Comparison of ENCODE assay signal across 14 cellular contexts in genomic region chr22:39448205-39449054, GRCh38. TPM values are rescaled to one million over a fixed set of nuclear protein-coding genes. Genes with fewer than 3 reads are reported as not detected.
DNase-seq lines count a peak whose midpoint lies in the region; ATAC-seq and TF ChIP-seq lines count a peak whose summit lies in the region.
"Had no signal": no experiment of that assay in that cellular context is flagged by ENCODE, and none has a peak within 500 bp of the region (broad histone marks: within the 10 kb centered on the region; RNA-seq: fewer than 3 reads in every experiment).

No MANE protein-coding gene starts in this region.

- no peak for DNase-seq in activated naive CD4-positive, alpha-beta T cell treated with anti-CD3 and anti-CD28 coated beads, Interleukin-2, amount 10 ng/mL, durations not matched to agents 7 days and 5 days
- DNase-seq in activated naive CD4-positive, alpha-beta T cell treated with anti-CD3 and anti-CD28 coated beads, Interleukin-2, amount 50 U/mL, for 16 hours, result no peak
- peak; percentile 48 for DNase-seq in OCI-LY7 (ENCODE audit: low spot score)
- no peak for DNase-seq in left colon
- DNase-seq in upper lobe of right lung, result no peak
- no peak for DNase-seq in CD4-positive, alpha-beta T cell
- DNase-seq: ACHN; body of pancreas; effector memory CD8-positive, alpha-beta T cell; HFFc6; left ventricle myocardium inferior; occipital lobe had no signal

- H3K9me2 ChIP-seq in OCI-LY7 (ENCODE audit: insufficient read depth, low read length), result no peaks in the 10 kb centered on the region

- TF ChIP-seq CTCF in OCI-LY7 (conservative IDR thresholded peaks at IDR 0.05; ENCODE audit: low read length) (no peak), upper lobe of right lung (IDR thresholded peaks at IDR 0.05) (no peak)
- TF ChIP-seq CTCF in CD4-positive, alpha-beta T cell (IDR thresholded peaks at IDR 0.05), result no peak

- no peaks in the 10 kb centered on the region for H3K27me3 ChIP-seq in upper lobe of right lung
- H3K27me3 ChIP-seq in CD4-positive, alpha-beta T cell (ENCODE audit: control insufficient read depth, insufficient read depth, low read length), result no peaks in the 10 kb centered on the region
- H3K27me3 ChIP-seq: body of pancreas had no signal

- H3K4me2 ChIP-seq in OCI-LY7 (ENCODE audit: low read length), result peak overlapping the region; percentile 75

- no peaks in the 10 kb centered on the region for H3K9me3 ChIP-seq in OCI-LY7 (ENCODE audit: low read length)
- no peaks in the 10 kb centered on the region for H3K9me3 ChIP-seq in upper lobe of right lung
- H3K9me3 ChIP-seq in CD4-positive, alpha-beta T cell (ENCODE audit: control insufficient read depth, low read length), result no peaks in the 10 kb centered on the region
- H3K9me3 ChIP-seq: body of pancreas, left ventricle myocardium inferior had no signal

- peaks cover 98% of the 10 kb centered on the region for H3K4me1 ChIP-seq in OCI-LY7 (ENCODE audit: insufficient read depth, low read length, poor library complexity, severe bottlenecking)
- H3K4me1 ChIP-seq in upper lobe of right lung, result no peaks in the 10 kb centered on the region
- H3K4me1 ChIP-seq: body of pancreas had no signal

- peaks cover 74% of the 10 kb centered on the region for H3K4me1 Mint-ChIP-seq in activated naive CD4-positive, alpha-beta T cell treated with anti-CD3 and anti-CD28 coated beads, Interleukin-2, amount 10 ng/mL, durations not matched to agents 7 days and 5 days
- peaks cover 23% of the 10 kb centered on the region for H3K4me1 Mint-ChIP-seq in CD4-positive, alpha-beta T cell (ENCODE audit: low read depth)

- no peaks in the 10 kb centered on the region for H4K20me1 ChIP-seq in OCI-LY7 (ENCODE audit: insufficient read depth, low read length)

- no peaks in the 10 kb centered on the region for H3K9me3 Mint-ChIP-seq in activated naive CD4-positive, alpha-beta T cell treated with anti-CD3 and anti-CD28 coated beads, Interleukin-2, amount 10 ng/mL, durations not matched to agents 7 days and 5 days
- H3K9me3 Mint-ChIP-seq in CD4-positive, alpha-beta T cell, result no peaks in the 10 kb centered on the region
- H3K9me3 Mint-ChIP-seq: effector memory CD8-positive, alpha-beta T cell; HFFc6 had no signal

- peak overlapping the region; percentile 87 for H3K27ac Mint-ChIP-seq in activated naive CD4-positive, alpha-beta T cell treated with anti-CD3 and anti-CD28 coated beads, Interleukin-2, amount 10 ng/mL, durations not matched to agents 7 days and 5 days
- no peak overlapping the region for H3K27ac Mint-ChIP-seq in CD4-positive, alpha-beta T cell
- H3K27ac Mint-ChIP-seq: effector memory CD8-positive, alpha-beta T cell; HFFc6 had no signal

- POLR2A ChIA-PET in OCI-LY7 (lab: Charles Lee), result interaction anchor here (0.6 to 1.9 kb wide), 7 partner anchors 10 to 1790 kb away, joined by 3 to 10 read pairs (median 4); partner anchors contain the start of gene PDXP
- POLR2A ChIA-PET in CD4-positive, alpha-beta T cell (lab: Charles Lee), result interaction anchor here (2.2 kb wide), 1 partner anchor 36 kb away, joined by 13 read pairs; no protein-coding TSS in a partner anchor

- peaks cover 10% of the 10 kb centered on the region for H3K27me3 Mint-ChIP-seq in activated naive CD4-positive, alpha-beta T cell treated with anti-CD3 and anti-CD28 coated beads, Interleukin-2, amount 10 ng/mL, durations not matched to agents 7 days and 5 days
- no peaks in the 10 kb centered on the region for H3K27me3 Mint-ChIP-seq in CD4-positive, alpha-beta T cell

- H3K36me3 Mint-ChIP-seq in activated naive CD4-positive, alpha-beta T cell treated with anti-CD3 and anti-CD28 coated beads, Interleukin-2, amount 10 ng/mL, durations not matched to agents 7 days and 5 days, result peaks cover 21% of the 10 kb centered on the region
- H3K36me3 Mint-ChIP-seq in CD4-positive, alpha-beta T cell (ENCODE audit: low read depth), result no peaks in the 10 kb centered on the region

- H3K4me3 ChIP-seq in OCI-LY7 (ENCODE audit: low read depth, low read length, poor library complexity, severe bottlenecking) (peak overlapping the region; percentile 74), upper lobe of right lung (no peak overlapping the region)
- H3K4me3 ChIP-seq: body of pancreas, left ventricle myocardium inferior had no signal

- H2AFZ ChIP-seq in OCI-LY7 (ENCODE audit: low read length), result no peak overlapping the region

- H3K79me2 ChIP-seq in OCI-LY7 (ENCODE audit: insufficient read depth, low read depth, low read length), result peaks cover 54% of the 10 kb centered on the region

- H3K4me3 Mint-ChIP-seq in activated naive CD4-positive, alpha-beta T cell treated with anti-CD3 and anti-CD28 coated beads, Interleukin-2, amount 10 ng/mL, durations not matched to agents 7 days and 5 days, result peak overlapping the region; percentile 88
- no peak overlapping the region for H3K4me3 Mint-ChIP-seq in CD4-positive, alpha-beta T cell
- H3K4me3 Mint-ChIP-seq: effector memory CD8-positive, alpha-beta T cell; HFFc6 had no signal

- CTCF ChIA-PET in activated naive CD4-positive, alpha-beta T cell treated with anti-CD3 and anti-CD28 coated beads, Interleukin-2, amount 10 ng/mL, durations not matched to agents 7 days and 5 days (lab: Charles Lee), result interaction anchor here (2.5 kb wide), 1 partner anchor 12 kb away, joined by 10 read pairs; no protein-coding TSS in a partner anchor
- CTCF ChIA-PET in OCI-LY7 (lab: Charles Lee; ENCODE audit: unreplicated experiment), result interaction anchor here (0.6 kb wide), 1 partner anchor 81 kb away, joined by 4 read pairs; no protein-coding TSS in a partner anchor
- CTCF ChIA-PET in CD4-positive, alpha-beta T cell (lab: Charles Lee), result interaction anchor here (0.7 to 2.2 kb wide), 2 partner anchors 49 to 445 kb away, joined by 4 to 8 read pairs; partner anchors contain the start of gene TAB1

- peak; percentile 35 for ATAC-seq in left colon
- ATAC-seq in upper lobe of right lung, result peak; percentile 83
- no peak for ATAC-seq in HG03139 (IDR thresholded peaks at IDR 0.05; ENCODE audit: unreplicated experiment)
- ATAC-seq in CD4-positive, alpha-beta T cell (ENCODE audit: poor library complexity), result no peak
- ATAC-seq in HG02642 (IDR thresholded peaks at IDR 0.05; ENCODE audit: poor library complexity, unreplicated experiment), result no peak
- ATAC-seq: body of pancreas; effector memory CD8-positive, alpha-beta T cell had no signal

- H3K27ac ChIP-seq in OCI-LY7 (ENCODE audit: low read depth, low read length, poor library complexity, severe bottlenecking), result peak overlapping the region; percentile 96
- H3K27ac ChIP-seq in upper lobe of right lung, result no peak overlapping the region
- H3K27ac ChIP-seq in CD4-positive, alpha-beta T cell (ENCODE audit: low read depth, low read length), result no peak overlapping the region
- H3K27ac ChIP-seq: body of pancreas, left ventricle myocardium inferior had no signal

- intact Hi-C loops in OCI-LY7 (cut with micrococcal nuclease; ENCODE audit: unreplicated experiment) (loop anchor here (1.0 to 10.0 kb wide), 4 partner anchors 10 to 694 kb away; partner anchors contain the start of genes SUN2, SYNGR1 and TAB1), left colon (cut with DNase I, micrococcal nuclease) (no loop called here), upper lobe of right lung (cut with DNase I) (no loop called here)
- intact Hi-C loops in CD4-positive, alpha-beta T cell (cut with DNase I, micrococcal nuclease), result no loop called here

- peaks cover 18% of the 10 kb centered on the region for H3K36me3 ChIP-seq in OCI-LY7 (ENCODE audit: insufficient read depth, low read length)
- no peaks in the 10 kb centered on the region for H3K36me3 ChIP-seq in upper lobe of right lung
- H3K36me3 ChIP-seq: left ventricle myocardium inferior had no signal

- BruUV-seq in OCI-LY7 (replicated peaks; lab: Mats Ljungman, UMichigan), result no TSS peak

RNA-seq across cellular contexts. Expression of gene MGAT3, which starts 8.4 kb away (rescaled TPM):
- 15.4 and 16.3 TPM in 2 replicates for total RNA-seq in OCI-LY7 (2014; rRNA removed; shearing (Covaris generic))
- total RNA-seq in OCI-LY7 (2022) (34.1 and 44.3 TPM in 2 replicates), left colon (10 to 100 TPM in 1 of 2 donors, 1 to 10 TPM in 1; 5.6 to 10.7 TPM), upper lobe of right lung (34.8 TPM)
- total RNA-seq in CD4-positive, alpha-beta T cell, result under 1 TPM in 1 of 2 experiments, not detected in 1; 0.17 TPM
- total RNA-seq: HFFc6 had no signal

RNA-seq across cellular contexts. Expression of gene TAB1, which starts 48.9 kb away (rescaled TPM):
- 17.7 and 18.1 TPM in 2 replicates for total RNA-seq in OCI-LY7 (2014; rRNA removed; shearing (Covaris generic))
- total RNA-seq in OCI-LY7 (2022) (36.5 and 38.2 TPM in 2 replicates), left colon (10 to 100 TPM; 19.4 to 20.3 TPM), upper lobe of right lung (31.0 TPM)
- 10 to 100 TPM; 19.8 to 20.1 TPM for total RNA-seq in CD4-positive, alpha-beta T cell

RNA-seq across cellular contexts. Expression of gene MIEF1, which starts 53.7 kb away (rescaled TPM):
- total RNA-seq in OCI-LY7 (2014; rRNA removed; shearing (Covaris generic)), result 32.5 and 34.1 TPM in 2 replicates
- total RNA-seq in OCI-LY7 (2022), result 51.9 and 55.0 TPM in 2 replicates
- total RNA-seq in left colon, result 10 to 100 TPM; 33.1 to 36.3 TPM
- total RNA-seq in upper lobe of right lung, result 24.3 TPM
- 10 to 100 TPM; 19.8 to 20.4 TPM for total RNA-seq in CD4-positive, alpha-beta T cell

Comparison
In these comparisons a context has a peak if more than half of its experiments do, and no peak if none do; other contexts are left out.
1. ATAC-seq: peak in left colon (single experiment) and upper lobe of right lung (single experiment); none in HG03139 (single experiment), CD4-positive, alpha-beta T cell (single experiment) and HG02642 (single experiment).
2. RNA of gene MGAT3, which starts 8.4 kb away (total RNA-seq): 15.4 to 44.3 TPM in OCI-LY7, 34.8 TPM in upper lobe of right lung (single experiment) and 5.6 to 10.7 TPM in left colon; 0.17 TPM in CD4-positive, alpha-beta T cell; every median in the first group is over 4 times any median in the second.